Comparison of ENCODE assay signal across 27 cellular contexts in the genomic region with DNA sequence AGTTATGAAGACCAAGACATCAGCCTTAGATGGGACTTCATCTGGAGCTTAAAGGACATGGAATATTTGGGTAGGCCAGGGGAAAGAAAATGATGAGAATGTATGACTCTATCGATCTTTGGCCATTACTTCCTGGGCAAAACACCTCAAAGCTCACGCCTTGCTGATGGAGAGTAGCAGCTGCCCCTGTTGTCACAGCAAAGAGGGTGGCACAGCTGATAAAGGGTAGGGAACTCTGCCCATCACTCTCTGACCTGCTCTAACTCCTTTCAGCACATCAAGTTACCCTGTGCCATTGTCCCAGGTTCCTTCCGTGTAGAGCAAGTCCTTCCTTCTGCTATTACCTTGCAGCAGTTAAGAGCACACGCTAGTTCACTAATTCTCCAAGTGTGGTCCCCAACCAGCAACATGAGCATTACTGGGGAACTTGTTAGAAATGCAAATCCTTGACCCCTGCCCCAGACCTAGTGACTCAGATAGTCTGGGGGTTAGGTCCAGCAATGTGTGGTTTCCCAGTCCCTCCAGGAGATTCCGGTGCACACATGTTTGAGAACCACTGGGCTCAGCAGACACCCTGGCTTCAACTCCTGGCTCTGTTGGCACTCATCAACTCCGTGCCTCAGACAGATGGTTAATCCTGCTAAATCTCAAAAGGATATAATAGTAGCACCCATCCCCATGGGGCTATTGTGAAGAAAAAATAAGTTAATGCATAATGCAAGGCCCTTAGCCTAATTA.
DNase-seq lines count a peak whose midpoint lies in the region; ATAC-seq, FAIRE-seq and TF ChIP-seq lines count a peak whose summit lies in the region.
"Had no signal": no experiment of that assay in that cellular context is flagged by ENCODE, and none has a peak within 500 bp of the region (broad histone marks: within the 10 kb centered on the region; RNA-seq: fewer than 3 reads in every experiment).

No MANE protein-coding gene starts in this region.

- H2AFZ ChIP-seq in astrocyte (ENCODE audit: low read depth, low read length) = no peak overlapping the region
- H2AFZ ChIP-seq: neural progenitor cell had no signal

- H3K4me3 ChIP-seq in heart left ventricle (no peak overlapping the region), right atrium auricular region (no peak overlapping the region), astrocyte (ENCODE audit: insufficient read depth, low read depth, low read length) (no peak overlapping the region)
- H3K4me3 ChIP-seq: BLaER1 treated with 17β-estradiol and CSF1 and Interleukin-3, amounts not matched to agents 10 nM and 100 nM; neural progenitor cell; SJSA1; spleen; upper lobe of left lung had no signal

- no peak for DNase-seq in heart left ventricle
- DNase-seq in right atrium auricular region (ENCODE audit: low spot score) = no peak
- peak; percentile 68 for DNase-seq in astrocyte (ENCODE audit: low read depth)
- no peak for DNase-seq in left cardiac atrium
- DNase-seq in GDM1 (lab: John Stamatoyannopoulos, UW) = no peak
- no peak for DNase-seq in activated CD4-positive, alpha-beta T cell treated with anti-CD3 and anti-CD28 coated beads for 4 hours
- DNase-seq: activated CD4-positive, alpha-beta memory T cell treated with anti-CD3 and anti-CD28 coated beads for 36 hours; kidney glomerular epithelial cell; midbrain; NCI-H1417 treated with DMSO at 0.1 percent for 48 hours; NCI-H2171 treated with DMSO at 0.1 percent for 48 hours; NCI-H748 treated with DMSO at 0.1 percent for 48 hours; OCI-M1; spleen; stimulated activated CD4-positive, alpha-beta T cell treated with anti-CD3 and anti-CD28 coated beads, Interleukin-4, amount 100 ng/mL, for 4 hours; upper lobe of left lung had no signal

- H3K36me3 Mint-ChIP-seq in astrocyte (ENCODE audit: low read depth, unreplicated experiment) = no peaks in the 10 kb centered on the region
- H3K36me3 Mint-ChIP-seq: activated CD4-positive, alpha-beta memory T cell treated with anti-CD3 and anti-CD28 coated beads for 36 hours; activated naive CD4-positive, alpha-beta T cell treated with anti-CD3 and anti-CD28 coated beads, Interleukin-2, amount 50 U/mL, for 24 hours; neural progenitor cell had no signal

- intact Hi-C loops in heart left ventricle (cut with DNase I) = loop anchor here in 5 of 10 donors (2.0 to 10.0 kb wide), 4 partner anchors 105 to 372 kb away; no protein-coding TSS in a partner anchor
- intact Hi-C loops in left cardiac atrium (cut with DNase I) = loop anchor here in 1 of 2 donors (10.0 kb wide), 1 partner anchor 392 kb away; no protein-coding TSS in a partner anchor

- H3K79me2 ChIP-seq in astrocyte (ENCODE audit: insufficient read depth, low read length) = no peaks in the 10 kb centered on the region

- H3K27ac ChIP-seq in heart left ventricle (no peak overlapping the region), right atrium auricular region (no peak overlapping the region), astrocyte (ENCODE audit: low read depth, low read length) (no peak overlapping the region)
- H3K27ac ChIP-seq: BLaER1 treated with 17β-estradiol and CSF1 and Interleukin-3, amounts not matched to agents 10 nM and 100 nM; neural progenitor cell; SJSA1; spleen; upper lobe of left lung; VCaP had no signal

- no peaks in the 10 kb centered on the region for H3K27me3 Mint-ChIP-seq in astrocyte (ENCODE audit: low read depth, unreplicated experiment)
- H3K27me3 Mint-ChIP-seq: activated CD4-positive, alpha-beta memory T cell treated with anti-CD3 and anti-CD28 coated beads for 36 hours; activated naive CD4-positive, alpha-beta T cell treated with anti-CD3 and anti-CD28 coated beads, Interleukin-2, amount 50 U/mL, for 24 hours; progenitor cell of endocrine pancreas had no signal

- ATAC-seq in heart left ventricle (peak; percentile 35 to 58 (median 50)), left cardiac atrium (peak; percentile 39 to 60), HG03097 (IDR thresholded peaks at IDR 0.05; ENCODE audit: low FRiP score, unreplicated experiment) (no peak), HG02623 (IDR thresholded peaks at IDR 0.05; ENCODE audit: unreplicated experiment) (no peak)

- no peak overlapping the region for H3K27ac Mint-ChIP-seq in astrocyte (ENCODE audit: unreplicated experiment)
- H3K27ac Mint-ChIP-seq: activated CD4-positive, alpha-beta memory T cell treated with anti-CD3 and anti-CD28 coated beads for 36 hours; activated naive CD4-positive, alpha-beta T cell treated with anti-CD3 and anti-CD28 coated beads, Interleukin-2, amount 50 U/mL, for 24 hours; neural progenitor cell; progenitor cell of endocrine pancreas; T-helper 1 cell treated with Interleukin-12 subunit alpha and Interleukin-12 subunit beta and Interleukin-4 antibody, amounts not matched to agents 30 μg/mL and 1 μg/mL, for 36 hours had no signal

- no peaks in the 10 kb centered on the region for H3K36me3 ChIP-seq in heart left ventricle
- no peaks in the 10 kb centered on the region for H3K36me3 ChIP-seq in right atrium auricular region
- H3K36me3 ChIP-seq in astrocyte (ENCODE audit: insufficient read depth, low read length) = no peaks in the 10 kb centered on the region
- H3K36me3 ChIP-seq: BLaER1 treated with 17β-estradiol and CSF1 and Interleukin-3, amounts not matched to agents 10 nM and 100 nM; neural progenitor cell; SJSA1; spleen; upper lobe of left lung had no signal

- no peak overlapping the region for H3K9ac ChIP-seq in astrocyte (ENCODE audit: low read length)
- H3K9ac ChIP-seq: BLaER1 treated with 17β-estradiol and CSF1 and Interleukin-3, amounts not matched to agents 10 nM and 100 nM; neural progenitor cell had no signal

- H3K9me3 ChIP-seq in heart left ventricle (no peaks in the 10 kb centered on the region), right atrium auricular region (no peaks in the 10 kb centered on the region), astrocyte (ENCODE audit: insufficient read depth, low read depth, low read length) (no peaks in the 10 kb centered on the region)
- H3K9me3 ChIP-seq: BLaER1 treated with 17β-estradiol and CSF1 and Interleukin-3, amounts not matched to agents 10 nM and 100 nM; SJSA1; spleen; upper lobe of left lung had no signal

- no peaks in the 10 kb centered on the region for H3K27me3 ChIP-seq in heart left ventricle
- no peaks in the 10 kb centered on the region for H3K27me3 ChIP-seq in right atrium auricular region
- H3K27me3 ChIP-seq in astrocyte (ENCODE audit: insufficient read depth, low read length) = no peaks in the 10 kb centered on the region
- H3K27me3 ChIP-seq: BLaER1 treated with 17β-estradiol and CSF1 and Interleukin-3, amounts not matched to agents 10 nM and 100 nM; neural progenitor cell; SJSA1; spleen; upper lobe of left lung had no signal

- H4K20me1 ChIP-seq in astrocyte (ENCODE audit: insufficient read depth, low read length) = no peaks in the 10 kb centered on the region
- H4K20me1 ChIP-seq: BLaER1 treated with 17β-estradiol and CSF1 and Interleukin-3, amounts not matched to agents 10 nM and 100 nM had no signal

- FAIRE-seq in astrocyte (lab: Jason Lieb, UNC) = no peak
- FAIRE-seq: A204.1, frontal cortex had no signal

- TF ChIP-seq POLR2A in heart left ventricle (IDR thresholded peaks at IDR 0.05) = no peak

- H3K4me3 Mint-ChIP-seq in astrocyte (ENCODE audit: unreplicated experiment) = no peak overlapping the region
- H3K4me3 Mint-ChIP-seq: activated CD4-positive, alpha-beta memory T cell treated with anti-CD3 and anti-CD28 coated beads for 36 hours; activated naive CD4-positive, alpha-beta T cell treated with anti-CD3 and anti-CD28 coated beads, Interleukin-2, amount 50 U/mL, for 24 hours; neural progenitor cell; T-helper 1 cell treated with Interleukin-12 subunit alpha and Interleukin-12 subunit beta and Interleukin-4 antibody, amounts not matched to agents 30 μg/mL and 1 μg/mL, for 36 hours had no signal

- peaks cover 0 to 17% (median 0%) of the 10 kb centered on the region in 12 donors for H3K4me1 ChIP-seq in heart left ventricle
- H3K4me1 ChIP-seq in right atrium auricular region = no peaks in the 10 kb centered on the region
- peaks cover 7% of the 10 kb centered on the region for H3K4me1 ChIP-seq in astrocyte (ENCODE audit: insufficient read depth, low read length)
- H3K4me1 ChIP-seq: BLaER1 treated with 17β-estradiol and CSF1 and Interleukin-3, amounts not matched to agents 10 nM and 100 nM; neural progenitor cell; SJSA1; spleen had no signal

- H3K4me2 ChIP-seq in astrocyte (ENCODE audit: low read length) = peak overlapping the region; percentile 7
- H3K4me2 ChIP-seq: BLaER1 treated with 17β-estradiol and CSF1 and Interleukin-3, amounts not matched to agents 10 nM and 100 nM; neural progenitor cell had no signal

- TF ChIP-seq CTCF in heart left ventricle (IDR thresholded peaks at IDR 0.05) (no peak), right atrium auricular region (IDR thresholded peaks at IDR 0.05) (no peak), astrocyte (IDR thresholded peaks at IDR 0.05; ENCODE audit: insufficient read depth, low read depth, low read length) (no peak)

- 69 to 75% (median 70%) methylated on average over 6 of the region's 6 CpGs for WGBS in heart left ventricle, 4 donors

- peaks cover 9% of the 10 kb centered on the region for H3K4me1 Mint-ChIP-seq in astrocyte (ENCODE audit: low read depth, unreplicated experiment)
- H3K4me1 Mint-ChIP-seq: activated naive CD4-positive, alpha-beta T cell treated with anti-CD3 and anti-CD28 coated beads, Interleukin-2, amount 50 U/mL, for 24 hours had no signal

- H3K9me3 Mint-ChIP-seq in astrocyte (ENCODE audit: unreplicated experiment) = no peaks in the 10 kb centered on the region
- H3K9me3 Mint-ChIP-seq: activated CD4-positive, alpha-beta memory T cell treated with anti-CD3 and anti-CD28 coated beads for 36 hours; activated naive CD4-positive, alpha-beta T cell treated with anti-CD3 and anti-CD28 coated beads, Interleukin-2, amount 50 U/mL, for 24 hours; neural progenitor cell; T-helper 1 cell treated with Interleukin-12 subunit alpha and Interleukin-12 subunit beta and Interleukin-4 antibody, amounts not matched to agents 30 μg/mL and 1 μg/mL, for 36 hours had no signal

Comparison
In these comparisons a context has a peak if more than half of its experiments do, and no peak if none do; other contexts are left out.
1. ATAC-seq: peak in heart left ventricle (4 of 4) and left cardiac atrium (2 of 2); none in HG03097 (single experiment) and HG02623 (single experiment).